ENCODE assay signal across 16 cellular contexts in the genomic region with DNA sequence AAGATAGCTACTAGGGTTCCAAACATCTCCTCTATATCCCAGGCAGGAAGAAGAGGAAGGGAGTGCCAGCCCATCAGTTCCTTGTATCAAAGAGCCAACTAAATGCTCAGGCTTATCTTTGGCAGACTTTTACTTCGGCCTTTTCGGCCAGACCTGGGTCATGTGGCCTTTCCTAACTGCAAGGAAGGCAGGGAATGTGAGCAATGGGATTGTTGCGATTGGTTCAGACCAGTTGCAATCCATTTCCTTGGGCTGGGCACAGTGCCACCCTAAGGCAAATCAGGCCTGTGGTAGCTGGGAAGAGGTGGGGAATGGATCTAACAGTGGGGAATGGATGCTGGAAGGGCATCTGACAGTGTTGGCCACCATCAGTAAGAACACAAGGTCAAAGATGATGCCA.
"Had no signal": no experiment of that assay in that cellular context is flagged by ENCODE, and none has a peak within 500 bp of the region (broad histone marks: within the 10 kb centered on the region; RNA-seq: fewer than 3 reads in every experiment).

No MANE protein-coding gene starts in this region.

- H3K4me1 ChIP-seq: esophagus muscularis mucosa, foreskin keratinocyte, gastroesophageal sphincter, left lung, lower lobe of right lung had no signal

- DNase-seq: dermis blood vessel endothelial cell; dorsolateral prefrontal cortex; effector CD4-positive, alpha-beta T cell; effector memory CD4-positive, alpha-beta T cell; foreskin keratinocyte; heart left ventricle; hippocampal formation; left cardiac atrium; left lung; left ventricle myocardium superior; lower lobe of right lung; mesendoderm; midbrain had no signal

- H3K27ac ChIP-seq: coronary artery, dorsolateral prefrontal cortex, esophagus muscularis mucosa, foreskin keratinocyte, gastroesophageal sphincter, heart left ventricle, left lung, lower lobe of right lung had no signal

- H3K36me3 ChIP-seq: esophagus muscularis mucosa, gastroesophageal sphincter, heart left ventricle, left lung, lower lobe of right lung had no signal

- H3K27me3 ChIP-seq: esophagus muscularis mucosa, gastroesophageal sphincter, left lung had no signal

- H3K4me3 ChIP-seq: coronary artery, dorsolateral prefrontal cortex, esophagus muscularis mucosa, gastroesophageal sphincter, heart left ventricle, left lung, lower lobe of right lung had no signal

- H3K9me3 ChIP-seq: esophagus muscularis mucosa, gastroesophageal sphincter, heart left ventricle, left lung, lower lobe of right lung had no signal

- ATAC-seq: foreskin keratinocyte, gastroesophageal sphincter, heart left ventricle, left cardiac atrium, left lung, left ventricle myocardium superior, lower lobe of right lung had no signal
